Comparison of ENCODE assay signal across 21 cellular contexts in genomic region chr5:43050384-43050783, GRCh38. TPM values are rescaled to one million over a fixed set of nuclear protein-coding genes. Genes with fewer than 3 reads are reported as not detected.
A peak's percentile ranks its signal among the peaks of the same experiment; 100 is the strongest.
DNase-seq lines count a peak whose midpoint lies in the region; ATAC-seq and TF ChIP-seq lines count a peak whose summit lies in the region.
"Had no signal": no experiment of that assay in that cellular context is flagged by ENCODE, and none has a peak within 500 bp of the region (broad histone marks: within the 10 kb centered on the region; RNA-seq: fewer than 3 reads in every experiment).

No MANE protein-coding gene starts in this region.

- H3K36me3 Mint-ChIP-seq in CD8-positive, alpha-beta T cell, result peaks cover 33% of the 10 kb centered on the region
- H3K36me3 Mint-ChIP-seq in chondrocyte (ENCODE audit: low read depth), result peaks cover 12% of the 10 kb centered on the region

- H3K27me3 ChIP-seq in CD8-positive, alpha-beta T cell (ENCODE audit: insufficient read depth, low read length), result no peaks in the 10 kb centered on the region
- H3K27me3 ChIP-seq in Loucy (ENCODE audit: insufficient read depth, low read length, poor library complexity, severe bottlenecking), result no peaks in the 10 kb centered on the region
- no peaks in the 10 kb centered on the region for H3K27me3 ChIP-seq in osteoblast (ENCODE audit: insufficient read depth, low read length)
- no peaks in the 10 kb centered on the region for H3K27me3 ChIP-seq in upper lobe of left lung
- H3K27me3 ChIP-seq: SJSA1 had no signal

- H3K9me3 Mint-ChIP-seq in CD8-positive, alpha-beta T cell, result no peaks in the 10 kb centered on the region
- H3K9me3 Mint-ChIP-seq in chondrocyte (ENCODE audit: low read depth), result peaks cover 13% of the 10 kb centered on the region

- CTCF ChIA-PET in CD8-positive, alpha-beta T cell (lab: Charles Lee), result interaction anchor here (0.7 to 1.6 kb wide), 6 partner anchors 9 to 60 kb away, joined by 3 to 5 read pairs (median 3); no protein-coding TSS in a partner anchor

- no peak overlapping the region for H2AFZ ChIP-seq in Loucy (ENCODE audit: low read length)
- H2AFZ ChIP-seq in osteoblast (ENCODE audit: low read length), result peak overlapping the region; percentile 37

- H3K27ac ChIP-seq in CD8-positive, alpha-beta T cell (ENCODE audit: low read depth, low read length), result no peak overlapping the region
- H3K27ac ChIP-seq in osteoblast (ENCODE audit: low read depth, low read length), result no peak overlapping the region
- H3K27ac ChIP-seq in upper lobe of left lung, result no peak overlapping the region
- H3K27ac ChIP-seq: KMS-11, SJSA1 had no signal

- H3K79me2 ChIP-seq in Loucy (ENCODE audit: insufficient read depth, low read length), result peaks cover 81% of the 10 kb centered on the region
- peaks cover 76% of the 10 kb centered on the region for H3K79me2 ChIP-seq in osteoblast (ENCODE audit: insufficient read depth, low read length)

- H3K4me2 ChIP-seq in Loucy (ENCODE audit: low read depth, low read length, poor library complexity, severe bottlenecking) (peak overlapping the region; percentile 18), osteoblast (ENCODE audit: insufficient read depth, low read length) (no peak overlapping the region)
- H3K4me2 ChIP-seq: KMS-11 had no signal

- H3K9me3 ChIP-seq in CD8-positive, alpha-beta T cell (ENCODE audit: low read length), result no peaks in the 10 kb centered on the region
- H3K9me3 ChIP-seq in Loucy (ENCODE audit: insufficient read depth, low read depth, low read length) (no peaks in the 10 kb centered on the region), osteoblast (ENCODE audit: low read depth, low read length) (no peaks in the 10 kb centered on the region), upper lobe of left lung (no peaks in the 10 kb centered on the region)
- H3K9me3 ChIP-seq: SJSA1 had no signal

- H3K4me3 Mint-ChIP-seq in CD8-positive, alpha-beta T cell, result no peak overlapping the region
- H3K4me3 Mint-ChIP-seq in chondrocyte (ENCODE audit: unreplicated experiment), result no peak overlapping the region
- H3K4me3 Mint-ChIP-seq: CD4-positive, alpha-beta memory T cell had no signal

- intact Hi-C loops in CD8-positive, alpha-beta T cell (cut with DNase I, micrococcal nuclease), result no loop called here

- no peaks in the 10 kb centered on the region for H3F3A ChIP-seq in Loucy (ENCODE audit: low read depth)

- ATAC-seq in CD8-positive, alpha-beta T cell, result no peak
- ATAC-seq in upper lobe of left lung (ENCODE audit: low FRiP score in 2 of 2), result no peak
- ATAC-seq: HCT116 had no signal

- POLR2A ChIA-PET in CD8-positive, alpha-beta T cell (lab: Charles Lee), result interaction anchor here (1.0 to 3.4 kb wide), 4 partner anchors 11 to 433 kb away, joined by 3 to 23 read pairs (median 4); partner anchors contain the start of gene TMEM267

- no peak for TF ChIP-seq EP300 in upper lobe of left lung (IDR thresholded peaks at IDR 0.05)

- no peaks in the 10 kb centered on the region for H3K27me3 Mint-ChIP-seq in CD8-positive, alpha-beta T cell (ENCODE audit: low read depth)
- H3K27me3 Mint-ChIP-seq in chondrocyte (ENCODE audit: low read depth), result no peaks in the 10 kb centered on the region
- H3K27me3 Mint-ChIP-seq: CD4-positive, alpha-beta memory T cell had no signal

- no peak for DNase-seq in CD8-positive, alpha-beta T cell
- DNase-seq in chondrocyte (ENCODE audit: low spot score) (no peak), osteoblast (ENCODE audit: insufficient read length, low spot score, missing footprints) (no peak), NCI-H1436 treated with DMSO at 0.1 percent for 48 hours (lab: John Stamatoyannopoulos, UW) (no peak), upper lobe of left lung (no peak), NCI-H2171 treated with DMSO at 0.1 percent for 48 hours (lab: John Stamatoyannopoulos, UW) (no peak), NOMO-1 (lab: John Stamatoyannopoulos, UW; ENCODE audit: unreplicated experiment in 2 of 2) (no peak)
- DNase-seq: Calu3; CD4-positive, alpha-beta memory T cell; DMS153; IMR-90; NCI-H1417 treated with DMSO at 0.1 percent for 48 hours; NCI-H187 treated with DMSO at 0.1 percent for 48 hours; NCI-H226; NCI-H510A treated with DMSO at 0.1 percent for 48 hours; NCI-H748 treated with DMSO at 0.1 percent for 48 hours; NK-92 treated with Interleukin-12 subunit alpha and Interleukin-12 subunit beta, amount 100 ng/mL, for 24 hours had no signal

- no peak for TF ChIP-seq CTCF in CD8-positive, alpha-beta T cell (IDR thresholded peaks at IDR 0.05)
- no peak for TF ChIP-seq CTCF in Loucy (conservative IDR thresholded peaks at IDR 0.05; ENCODE audit: low read length)
- TF ChIP-seq CTCF in chondrocyte (IDR thresholded peaks at IDR 0.05), result no peak
- no peak for TF ChIP-seq CTCF in osteoblast (IDR thresholded peaks at IDR 0.05; ENCODE audit: extremely low read depth, low read depth, low read length)
- no peak for TF ChIP-seq CTCF in upper lobe of left lung (IDR thresholded peaks at IDR 0.05)

- no peak for TF ChIP-seq POLR2A in upper lobe of left lung (IDR thresholded peaks at IDR 0.05)

- H3K36me3 ChIP-seq in CD8-positive, alpha-beta T cell (ENCODE audit: insufficient read depth, low read length), result no peaks in the 10 kb centered on the region
- H3K36me3 ChIP-seq in Loucy (ENCODE audit: insufficient read depth, low read length) (no peaks in the 10 kb centered on the region), osteoblast (ENCODE audit: insufficient read depth, low read length) (peaks cover 7% of the 10 kb centered on the region), upper lobe of left lung (peaks cover 0 to 16% (median 0%) of the 10 kb centered on the region in 4 donors)

- H3K9ac ChIP-seq in Loucy (ENCODE audit: low read depth, low read length, poor library complexity, severe bottlenecking), result peak overlapping the region; percentile 18
- H3K9ac ChIP-seq: KMS-11 had no signal

- peaks cover 10% of the 10 kb centered on the region for H3K4me1 ChIP-seq in CD8-positive, alpha-beta T cell (ENCODE audit: insufficient read depth, low read length)
- peaks cover 46% of the 10 kb centered on the region for H3K4me1 ChIP-seq in Loucy (ENCODE audit: insufficient read depth, low read length, poor library complexity, severe bottlenecking)
- peaks cover 29% of the 10 kb centered on the region for H3K4me1 ChIP-seq in osteoblast (ENCODE audit: insufficient read depth, low read length)
- H3K4me1 ChIP-seq in upper lobe of left lung, result no peaks in the 10 kb centered on the region

- no peaks in the 10 kb centered on the region for H3K9me2 ChIP-seq in Loucy (replicated peaks; ENCODE audit: low read depth, low read length)

- peak overlapping the region; percentile 64 for H3K27ac Mint-ChIP-seq in CD8-positive, alpha-beta T cell
- peak overlapping the region; percentile 83 for H3K27ac Mint-ChIP-seq in chondrocyte (ENCODE audit: unreplicated experiment)

- peaks cover 29% of the 10 kb centered on the region for H3K4me1 Mint-ChIP-seq in CD8-positive, alpha-beta T cell (ENCODE audit: low read depth)
- peaks cover 42% of the 10 kb centered on the region for H3K4me1 Mint-ChIP-seq in chondrocyte (ENCODE audit: low read depth)

- no peaks in the 10 kb centered on the region for H4K20me1 ChIP-seq in Loucy (ENCODE audit: insufficient read depth, low read length, poor library complexity, severe bottlenecking)
- H4K20me1 ChIP-seq in osteoblast (ENCODE audit: insufficient read depth, low read length), result no peaks in the 10 kb centered on the region

- WGBS in upper lobe of left lung, 2 donors, result 69 to 77% methylated on average over 4 of the region's 4 CpGs

- H3K4me3 ChIP-seq in CD8-positive, alpha-beta T cell (ENCODE audit: low read depth, low read length), result no peak overlapping the region
- no peak overlapping the region for H3K4me3 ChIP-seq in Loucy (ENCODE audit: low read length, poor library complexity, severe bottlenecking)
- no peak overlapping the region for H3K4me3 ChIP-seq in osteoblast (ENCODE audit: insufficient read depth, low read length)
- no peak overlapping the region for H3K4me3 ChIP-seq in upper lobe of left lung
- H3K4me3 ChIP-seq: SJSA1 had no signal

RNA-seq across cellular contexts. Expression of gene ANXA2R, which starts 10.3 kb away (rescaled TPM):
- total RNA-seq in CD8-positive, alpha-beta T cell, result 10 to 100 TPM; 38.2 to 39.5 TPM
- 1.2 to 3.5 TPM (median 1.7 TPM) in 3 replicates for total RNA-seq in chondrocyte
- 3.5 and 3.6 TPM in 2 replicates for total RNA-seq in osteoblast
- 10 to 100 TPM in 1 of 6 donors, 1 to 10 TPM in 5; 2.0 to 25.1 (median 4.3) TPM for total RNA-seq in upper lobe of left lung
